20 cellular contexts compared by ENCODE assay signal in the genomic region with DNA sequence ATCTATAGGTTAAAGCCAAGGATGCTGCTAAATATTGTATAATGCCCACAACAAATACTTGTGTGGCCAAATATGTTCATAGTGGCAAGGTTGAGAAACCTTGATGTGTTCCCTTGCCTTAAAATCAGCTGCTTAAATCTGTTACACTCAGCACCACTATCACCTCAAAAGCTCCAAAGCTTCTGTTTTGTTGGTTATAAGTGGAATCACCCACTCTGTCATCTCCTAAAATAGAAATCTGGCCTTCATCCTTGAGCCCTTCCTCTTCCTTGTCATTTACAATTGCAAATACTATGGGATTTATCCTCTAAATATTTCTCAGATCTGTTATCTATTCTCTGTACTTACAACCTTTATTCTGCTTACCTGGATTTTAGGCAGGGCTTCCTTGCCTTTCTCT.
"Had no signal": no experiment of that assay in that cellular context is flagged by ENCODE, and none has a peak within 500 bp of the region (broad histone marks: within the 10 kb centered on the region; RNA-seq: fewer than 3 reads in every experiment).

No MANE protein-coding gene starts in this region.

- H3K27ac Mint-ChIP-seq: naive thymus-derived CD4-positive, alpha-beta T cell had no signal

- FAIRE-seq: endometrium, frontal cortex, islet of Langerhans, small intestine had no signal

- DNase-seq: effector memory CD4-positive, alpha-beta T cell; heart right ventricle; hypothalamus; naive thymus-derived CD4-positive, alpha-beta T cell; nephron progenitor cell; retina; small intestine; stimulated activated CD4-positive, alpha-beta T cell treated with anti-CD3 and anti-CD28 coated beads, Interleukin-2, amount 100 ng/mL, for 48 hours; stimulated activated naive CD4-positive, alpha-beta T cell treated with Interleukin-2 at 50 U/mL for 16 hours; thyroid gland; uterus had no signal

- H3K9ac ChIP-seq: parathyroid adenoma had no signal

- H3K27ac ChIP-seq: parathyroid adenoma, prostate gland, suprapubic skin, thyroid gland, upper lobe of left lung, uterus had no signal

- ATAC-seq: esophagus mucosa; naive thymus-derived CD4-positive, alpha-beta T cell; sciatic nerve had no signal

- H3K4me3 Mint-ChIP-seq: naive thymus-derived CD4-positive, alpha-beta T cell; nephron progenitor cell had no signal

- H3K4me1 ChIP-seq: parathyroid adenoma, prostate gland, suprapubic skin, thyroid gland, uterus had no signal

- H3K36me3 ChIP-seq: prostate gland, suprapubic skin, thyroid gland, upper lobe of left lung, uterus had no signal

- H3K27me3 ChIP-seq: heart right ventricle, suprapubic skin, thyroid gland, upper lobe of left lung, uterus had no signal

- H3K4me3 ChIP-seq: heart right ventricle, prostate gland, suprapubic skin, thyroid gland, upper lobe of left lung, uterus had no signal

- H3K9me3 ChIP-seq: heart right ventricle, prostate gland, suprapubic skin, thyroid gland, upper lobe of left lung, uterus had no signal
